1 cellular context compared by ENCODE assay signal in the genomic region with DNA sequence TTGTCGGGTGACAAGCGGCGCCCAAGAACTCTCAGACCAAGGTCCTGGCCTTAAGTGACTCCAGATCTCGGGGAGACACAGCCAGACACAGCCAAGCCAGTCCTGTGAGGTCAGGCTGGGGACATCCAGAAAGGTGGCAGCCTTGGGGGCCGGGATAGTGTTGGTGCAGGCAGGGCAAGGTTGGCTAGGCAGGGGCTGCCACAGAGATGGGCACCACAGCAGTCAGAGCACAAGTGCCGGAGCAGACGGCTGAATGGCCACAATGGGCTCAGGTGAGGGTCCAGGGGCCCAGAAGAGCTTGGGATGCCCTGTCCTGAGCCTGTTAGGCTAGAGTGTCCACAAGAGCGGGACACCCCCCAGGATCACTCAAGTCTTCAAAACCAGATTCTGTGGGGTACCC.
TF ChIP-seq lines count a peak whose summit lies in the region.

No MANE protein-coding gene starts in this region.

TF ChIP-seq in HepG2, 621 proteins besides CTCF, POLR2A, EP300 and RAD21:
- TF ChIP-seq, protein P1, sequence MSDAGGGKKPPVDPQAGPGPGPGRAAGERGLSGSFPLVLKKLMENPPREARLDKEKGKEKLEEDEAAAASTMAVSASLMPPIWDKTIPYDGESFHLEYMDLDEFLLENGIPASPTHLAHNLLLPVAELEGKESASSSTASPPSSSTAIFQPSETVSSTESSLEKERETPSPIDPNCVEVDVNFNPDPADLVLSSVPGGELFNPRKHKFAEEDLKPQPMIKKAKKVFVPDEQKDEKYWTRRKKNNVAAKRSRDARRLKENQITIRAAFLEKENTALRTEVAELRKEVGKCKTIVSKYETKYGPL (CRISPR knock-in tag; IDR thresholded peaks at IDR 0.05) = no peak
- peak; percentile 49 for TF ChIP-seq AGO2 (optimal IDR thresholded peaks at IDR 0.05; ENCODE audit: low read depth, low read length)
